8 cellular contexts compared by ENCODE assay signal in the genomic region with DNA sequence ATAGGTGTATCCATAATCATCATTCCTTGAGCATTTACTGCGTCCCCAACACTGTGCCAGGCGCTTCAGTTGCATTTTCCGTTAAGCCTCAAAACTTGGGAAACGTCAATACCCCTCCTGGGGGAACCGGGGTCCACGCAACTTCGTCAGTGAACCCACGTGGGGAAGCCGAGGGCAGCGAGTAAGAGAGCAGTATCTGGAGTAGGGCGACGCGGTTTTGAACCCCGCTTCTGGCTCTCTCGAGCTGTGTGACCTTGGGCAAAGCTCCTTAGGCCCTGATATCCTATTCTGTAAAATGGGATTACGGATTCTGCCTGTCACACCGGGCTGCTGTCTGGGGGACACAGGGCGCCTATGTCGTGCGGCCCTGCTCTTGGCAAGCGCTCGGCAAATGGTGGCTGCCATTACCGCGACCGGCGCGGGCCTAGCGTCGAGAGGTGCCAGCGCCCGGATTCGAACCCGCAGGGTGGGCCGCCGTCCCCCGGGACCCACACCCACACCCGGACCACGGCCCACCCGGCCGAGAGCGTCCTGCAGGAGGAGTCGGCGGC. TPM values are rescaled to one million over a fixed set of nuclear protein-coding genes. Genes with fewer than 3 reads are reported as not detected.
DNase-seq lines count a peak whose midpoint lies in the region; ATAC-seq, FAIRE-seq and TF ChIP-seq lines count a peak whose summit lies in the region.

No MANE protein-coding gene starts in this region.

- DNase-seq in activated naive CD4-positive, alpha-beta T cell treated with anti-CD3 and anti-CD28 coated beads, Interleukin-2, amount 10 ng/mL, durations not matched to agents 7 days and 5 days = no peak
- DNase-seq in activated naive CD4-positive, alpha-beta T cell treated with Interleukin-2 at 50 U/mL for 16 hours = no peak
- DNase-seq in LNCaP clone FGC (ENCODE audit: low read depth) (no peak), coronary artery (ENCODE audit: low spot score) (no peak), GM19239 (ENCODE audit: insufficient read length, low spot score) (no peak)
- DNase-seq in naive thymus-derived CD4-positive, alpha-beta T cell = no peak

- H3K4me1 Mint-ChIP-seq in activated naive CD4-positive, alpha-beta T cell treated with anti-CD3 and anti-CD28 coated beads, Interleukin-2, amount 10 ng/mL, durations not matched to agents 7 days and 5 days = peaks cover 69% of the 10 kb centered on the region
- H3K4me1 Mint-ChIP-seq in naive thymus-derived CD4-positive, alpha-beta T cell = peaks cover 35 to 62% (median 57%) of the 10 kb centered on the region in 7 donors

- peak overlapping the region; percentile 82 for H3K4me3 ChIP-seq in LNCaP clone FGC (ENCODE audit: low read depth, low read length)
- peak overlapping the region; percentile 95 for H3K4me3 ChIP-seq in coronary artery
- H3K4me3 ChIP-seq in naive thymus-derived CD4-positive, alpha-beta T cell (ENCODE audit: low read length) = peak overlapping the region; percentile 79

- H3K27me3 ChIP-seq in naive thymus-derived CD4-positive, alpha-beta T cell (ENCODE audit: control insufficient read depth in 2 of 2, insufficient read depth in 2 of 2, low read length in 2 of 2) = no peaks in the 10 kb centered on the region

- H3K27me3 Mint-ChIP-seq in activated naive CD4-positive, alpha-beta T cell treated with anti-CD3 and anti-CD28 coated beads, Interleukin-2, amount 10 ng/mL, durations not matched to agents 7 days and 5 days = peaks cover 31% of the 10 kb centered on the region
- peaks cover 0 to 9% (median 4%) of the 10 kb centered on the region in 5 donors for H3K27me3 Mint-ChIP-seq in naive thymus-derived CD4-positive, alpha-beta T cell

- peaks cover 45% of the 10 kb centered on the region for H3K36me3 Mint-ChIP-seq in activated naive CD4-positive, alpha-beta T cell treated with anti-CD3 and anti-CD28 coated beads, Interleukin-2, amount 10 ng/mL, durations not matched to agents 7 days and 5 days
- H3K36me3 Mint-ChIP-seq in naive thymus-derived CD4-positive, alpha-beta T cell = peaks cover 0 to 38% (median 34%) of the 10 kb centered on the region in 5 donors

- H3K9me3 ChIP-seq in naive thymus-derived CD4-positive, alpha-beta T cell (ENCODE audit: control insufficient read depth in 2 of 3, low read length in 3 of 3) = no peaks in the 10 kb centered on the region

- no peak for FAIRE-seq in GM19239 (lab: Jason Lieb, UNC)

- H3K27ac Mint-ChIP-seq in activated naive CD4-positive, alpha-beta T cell treated with anti-CD3 and anti-CD28 coated beads, Interleukin-2, amount 10 ng/mL, durations not matched to agents 7 days and 5 days = peak overlapping the region; percentile 86
- peak overlapping the region; percentile 17 to 100 (median 67) for H3K27ac Mint-ChIP-seq in naive thymus-derived CD4-positive, alpha-beta T cell

- peaks cover 22 to 41% (median 23%) of the 10 kb centered on the region in 3 experiments for H3K36me3 ChIP-seq in naive thymus-derived CD4-positive, alpha-beta T cell (ENCODE audit: control insufficient read depth in 2 of 3, insufficient read depth in 3 of 3, low read length in 3 of 3)

- POLR2A ChIA-PET in naive thymus-derived CD4-positive, alpha-beta T cell (lab: Charles Lee) = interaction anchor here (1.1 to 1.6 kb wide), 4 partner anchors 8 to 243 kb away, joined by 3 to 4 read pairs (median 4); partner anchors contain the start of gene FANCI

- intact Hi-C loops in naive thymus-derived CD4-positive, alpha-beta T cell (cut with micrococcal nuclease) = loop anchor here (1.0 to 10.0 kb wide), 18 partner anchors 24 to 1601 kb away; partner anchors contain the start of genes ABHD2 (in 2 of the 2), AEN (in 2 of the 2), AP3S2 (in 2 of the 2) and TICRR (in 2 of the 2)

- ATAC-seq in naive thymus-derived CD4-positive, alpha-beta T cell = no peak
- ATAC-seq in GM18907 (IDR thresholded peaks at IDR 0.05; ENCODE audit: unreplicated experiment) (no peak), GM18498 (IDR thresholded peaks at IDR 0.05; ENCODE audit: unreplicated experiment) (no peak)

- CTCF ChIA-PET in activated naive CD4-positive, alpha-beta T cell treated with anti-CD3 and anti-CD28 coated beads, Interleukin-2, amount 10 ng/mL, durations not matched to agents 7 days and 5 days (lab: Charles Lee) = interaction anchor here (2.3 kb wide), 1 partner anchor 127 kb away, joined by 6 read pairs; no protein-coding TSS in a partner anchor
- CTCF ChIA-PET in naive thymus-derived CD4-positive, alpha-beta T cell (lab: Charles Lee) = interaction anchor here (1.4 kb wide), 1 partner anchor 429 kb away, joined by 5 read pairs; no protein-coding TSS in a partner anchor

- peak overlapping the region; percentile 78 to 98 for H3K27ac ChIP-seq in coronary artery
- peak overlapping the region; percentile 82 for H3K27ac ChIP-seq in naive thymus-derived CD4-positive, alpha-beta T cell (ENCODE audit: low read depth, low read length)

- peaks cover 50 to 54% of the 10 kb centered on the region in 2 donors for H3K4me1 ChIP-seq in naive thymus-derived CD4-positive, alpha-beta T cell (ENCODE audit: control insufficient read depth in 2 of 2, insufficient read depth in 2 of 2, low read length in 2 of 2)

- TF ChIP-seq CTCF in LNCaP clone FGC (IDR thresholded peaks at IDR 0.05; ENCODE audit: control insufficient read depth, extremely low read depth, insufficient read depth) = no peak
- TF ChIP-seq CTCF in coronary artery (IDR thresholded peaks at IDR 0.05) = no peak

- no peaks in the 10 kb centered on the region for H3K9me3 Mint-ChIP-seq in activated naive CD4-positive, alpha-beta T cell treated with anti-CD3 and anti-CD28 coated beads, Interleukin-2, amount 10 ng/mL, durations not matched to agents 7 days and 5 days
- H3K9me3 Mint-ChIP-seq in naive thymus-derived CD4-positive, alpha-beta T cell = peaks cover 0 to 10% (median 0%) of the 10 kb centered on the region in 11 donors

- peak overlapping the region; percentile 82 for H3K4me3 Mint-ChIP-seq in activated naive CD4-positive, alpha-beta T cell treated with anti-CD3 and anti-CD28 coated beads, Interleukin-2, amount 10 ng/mL, durations not matched to agents 7 days and 5 days
- peak overlapping the region; percentile 72 to 97 (median 86) for H3K4me3 Mint-ChIP-seq in naive thymus-derived CD4-positive, alpha-beta T cell

RNA-seq across cellular contexts. Expression of gene POLG, which starts 0.6 kb away (rescaled TPM):
- total RNA-seq in naive thymus-derived CD4-positive, alpha-beta T cell = 100 to 1,000 TPM; 121 to 136 (median 129) TPM
- 10 to 100 TPM; 24.0 to 61.3 TPM for polyA plus RNA-seq in naive thymus-derived CD4-positive, alpha-beta T cell
